Comparison of ENCODE assay signal across 8 cellular contexts in genomic region chr5:160188151-160188967, GRCh38. TPM values are rescaled to one million over a fixed set of nuclear protein-coding genes. Genes with fewer than 3 reads are reported as not detected.
DNase-seq lines count a peak whose midpoint lies in the region; ATAC-seq and TF ChIP-seq lines count a peak whose summit lies in the region.

No MANE protein-coding gene starts in this region.

- TF ChIP-seq CTCF in retinal pigment epithelial cell (conservative IDR thresholded peaks at IDR 0.05; ENCODE audit: low read depth, low read length) (peak; percentile 31), BE2C (IDR thresholded peaks at IDR 0.05; ENCODE audit: low read depth, low read length) (no peak)

- H4K20me1 ChIP-seq in Karpas-422 (ENCODE audit: insufficient read depth, low read depth, low read length), result no peaks in the 10 kb centered on the region

- H3K4me3 Mint-ChIP-seq in activated T-helper 1 cell treated with anti-CD3 and anti-CD28 coated beads, Interleukin-12 subunit alpha, Interleukin-12 subunit beta, Interleukin-2, Interleukin-4 antibody, amounts not matched to agents 30 ng/mL and 10 ng/mL and 1 ng/mL, durations not matched to agents 14 hours and 24 hours and 36 hours, result peak overlapping the region; percentile 42

- no peak overlapping the region for H3K27ac ChIP-seq in Karpas-422 (ENCODE audit: low read length)

- intact Hi-C loops in activated T-helper 1 cell treated with anti-CD3 and anti-CD28 coated beads, Interleukin-12 subunit alpha, Interleukin-12 subunit beta, Interleukin-2, Interleukin-4 antibody, amounts not matched to agents 30 ng/mL and 10 ng/mL and 1 ng/mL, durations not matched to agents 14 hours and 24 hours and 36 hours (cut with micrococcal nuclease), result no loop called here
- intact Hi-C loops in left ventricle myocardium superior (cut with micrococcal nuclease), result no loop called here

- H3K4me1 ChIP-seq in Karpas-422 (ENCODE audit: low read length) (no peaks in the 10 kb centered on the region), BE2C (no peaks in the 10 kb centered on the region)

- ATAC-seq in left ventricle myocardium superior, result peak; percentile 90

- no peak overlapping the region for H3K9ac ChIP-seq in Karpas-422 (ENCODE audit: low read length)

- peak; percentile 81 for DNase-seq in AG08396 (ENCODE audit: low spot score)
- peak; percentile 28 for DNase-seq in GM19238 (ENCODE audit: insufficient read length, low spot score)
- DNase-seq in activated T-helper 1 cell treated with anti-CD3 and anti-CD28 coated beads, Interleukin-12 subunit alpha, Interleukin-12 subunit beta, Interleukin-2, Interleukin-4 antibody, amounts not matched to agents 30 ng/mL and 10 ng/mL and 1 ng/mL, durations not matched to agents 14 hours and 24 hours and 36 hours (ENCODE audit: low spot score), result no peak
- peak; percentile 76 for DNase-seq in left ventricle myocardium superior
- peak; percentile 76 for DNase-seq in retinal pigment epithelial cell (ENCODE audit: low read depth)
- no peak for DNase-seq in Karpas-422
- no peak for DNase-seq in BE2C
- DNase-seq in NCI-H1105 treated with DMSO at 0.1 percent for 48 hours (lab: John Stamatoyannopoulos, UW), result no peak

- H3K27ac Mint-ChIP-seq in activated T-helper 1 cell treated with anti-CD3 and anti-CD28 coated beads, Interleukin-12 subunit alpha, Interleukin-12 subunit beta, Interleukin-2, Interleukin-4 antibody, amounts not matched to agents 30 ng/mL and 10 ng/mL and 1 ng/mL, durations not matched to agents 14 hours and 24 hours and 36 hours, result peak overlapping the region; percentile 64

- no peaks in the 10 kb centered on the region for H3K79me2 ChIP-seq in Karpas-422 (ENCODE audit: low read length)

- H3K9me3 ChIP-seq in Karpas-422 (ENCODE audit: low read length), result no peaks in the 10 kb centered on the region
- no peaks in the 10 kb centered on the region for H3K9me3 ChIP-seq in BE2C

- H3K4me3 ChIP-seq in retinal pigment epithelial cell (ENCODE audit: low read length) (peak overlapping the region; percentile 30), Karpas-422 (ENCODE audit: low read length) (no peak overlapping the region), BE2C (ENCODE audit: low read depth, low read length) (no peak overlapping the region)

- peaks cover 10% of the 10 kb centered on the region for H3K4me1 Mint-ChIP-seq in activated T-helper 1 cell treated with anti-CD3 and anti-CD28 coated beads, Interleukin-12 subunit alpha, Interleukin-12 subunit beta, Interleukin-2, Interleukin-4 antibody, amounts not matched to agents 30 ng/mL and 10 ng/mL and 1 ng/mL, durations not matched to agents 14 hours and 24 hours and 36 hours (ENCODE audit: low read depth)

- H3K27me3 Mint-ChIP-seq in activated T-helper 1 cell treated with anti-CD3 and anti-CD28 coated beads, Interleukin-12 subunit alpha, Interleukin-12 subunit beta, Interleukin-2, Interleukin-4 antibody, amounts not matched to agents 30 ng/mL and 10 ng/mL and 1 ng/mL, durations not matched to agents 14 hours and 24 hours and 36 hours (ENCODE audit: insufficient read depth), result peaks cover 5% of the 10 kb centered on the region

- H3K36me3 ChIP-seq in Karpas-422 (ENCODE audit: insufficient read depth, low read length), result no peaks in the 10 kb centered on the region
- no peaks in the 10 kb centered on the region for H3K36me3 ChIP-seq in BE2C

- no peak overlapping the region for H2AFZ ChIP-seq in Karpas-422 (ENCODE audit: low read length)

- H3K4me2 ChIP-seq in Karpas-422 (ENCODE audit: low read depth, low read length, poor library complexity, severe bottlenecking), result no peak overlapping the region

- H3K36me3 Mint-ChIP-seq in activated T-helper 1 cell treated with anti-CD3 and anti-CD28 coated beads, Interleukin-12 subunit alpha, Interleukin-12 subunit beta, Interleukin-2, Interleukin-4 antibody, amounts not matched to agents 30 ng/mL and 10 ng/mL and 1 ng/mL, durations not matched to agents 14 hours and 24 hours and 36 hours (ENCODE audit: low read depth), result no peaks in the 10 kb centered on the region

- H3K9me3 Mint-ChIP-seq in activated T-helper 1 cell treated with anti-CD3 and anti-CD28 coated beads, Interleukin-12 subunit alpha, Interleukin-12 subunit beta, Interleukin-2, Interleukin-4 antibody, amounts not matched to agents 30 ng/mL and 10 ng/mL and 1 ng/mL, durations not matched to agents 14 hours and 24 hours and 36 hours, result no peaks in the 10 kb centered on the region

- H3K27me3 ChIP-seq in Karpas-422 (ENCODE audit: low read length) (no peaks in the 10 kb centered on the region), BE2C (no peaks in the 10 kb centered on the region)

- H3K9me2 ChIP-seq in Karpas-422 (replicated peaks; ENCODE audit: insufficient read depth, low read length), result no peaks in the 10 kb centered on the region

RNA-seq across cellular contexts. Expression of gene FABP6, which starts 40.9 kb away (rescaled TPM):
- total RNA-seq in activated T-helper 1 cell treated with anti-CD3 and anti-CD28 coated beads, Interleukin-12 subunit alpha, Interleukin-12 subunit beta, Interleukin-2, Interleukin-4 antibody, amounts not matched to agents 30 ng/mL and 10 ng/mL and 1 ng/mL, durations not matched to agents 14 hours and 24 hours and 36 hours, result not detected in 2 replicates
- 3.3 TPM for total RNA-seq in left ventricle myocardium superior
- 0.69 and 0.97 TPM in 2 replicates for total RNA-seq in Karpas-422 (2014; rRNA removed; shearing (Covaris generic); ENCODE audit: low replicate concordance)
- 265 TPM for polyA plus RNA-seq in BE2C (2012; ENCODE audit: insufficient read depth, insufficient read length, low read depth)

Comparison
In these comparisons a context has a peak if more than half of its experiments do, and no peak if none do; other contexts are left out.
1. DNase-seq: peak in AG08396 (single experiment), GM19238 (single experiment), left ventricle myocardium superior (single experiment) and retinal pigment epithelial cell (single experiment); none in activated T-helper 1 cell treated with anti-CD3 and anti-CD28 coated beads, Interleukin-12 subunit alpha, Interleukin-12 subunit beta, Interleukin-2, Interleukin-4 antibody, amounts not matched to agents 30 ng/mL and 10 ng/mL and 1 ng/mL, durations not matched to agents 14 hours and 24 hours and 36 hours (single experiment), Karpas-422 (single experiment), BE2C (single experiment) and NCI-H1105 treated with DMSO at 0.1 percent for 48 hours (single experiment).